Comparison of ENCODE assay signal across 31 cellular contexts in the genomic region with DNA sequence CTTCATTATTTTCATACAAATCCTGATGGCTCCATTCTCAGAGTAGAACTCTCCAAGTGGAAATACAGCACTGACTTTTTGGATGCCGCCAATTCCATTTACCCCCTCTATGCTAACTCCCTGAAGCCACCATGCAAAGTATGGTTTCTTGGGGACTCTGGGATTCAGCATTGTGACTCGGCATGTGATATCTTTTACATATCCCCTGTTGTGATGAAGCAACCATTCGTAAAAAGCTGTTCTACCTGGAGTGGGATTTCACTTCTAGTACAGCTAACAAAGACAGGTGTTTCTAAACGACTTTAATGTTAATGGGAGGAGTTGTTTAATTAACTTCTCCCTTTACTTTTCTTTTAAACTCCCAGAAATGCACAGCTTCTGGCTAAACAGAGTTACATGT.
"Had no signal": no experiment of that assay in that cellular context is flagged by ENCODE, and none has a peak within 500 bp of the region (broad histone marks: within the 10 kb centered on the region; RNA-seq: fewer than 3 reads in every experiment).

No MANE protein-coding gene starts in this region.

- FAIRE-seq: islet of Langerhans, kidney had no signal

- H3K79me2 ChIP-seq: parathyroid adenoma had no signal

- H3K9me3 Mint-ChIP-seq: mesothelial cell of epicardium, nephron progenitor cell, neural progenitor cell had no signal

- H3K4me2 ChIP-seq: neural progenitor cell, smooth muscle cell had no signal

- H2AFZ ChIP-seq: neural progenitor cell, parathyroid adenoma had no signal

- H3K9ac ChIP-seq: neural progenitor cell, parathyroid adenoma had no signal

- H3K36me3 ChIP-seq: left lung, lower lobe of right lung, neural progenitor cell, neutrophil, right atrium auricular region, right lobe of liver, stomach, thyroid gland, transverse colon, upper lobe of left lung, vagina had no signal

- H3K4me1 ChIP-seq: left lung, lower lobe of right lung, parathyroid adenoma, right atrium auricular region, right lobe of liver, stomach, testis, thyroid gland, transverse colon, upper lobe of left lung, vagina had no signal

- ATAC-seq: left colon; left lung; lower lobe of right lung; natural killer cell; right lobe of liver; stimulated activated naive B cell treated with anti-CD40 and anti-IgM and Interleukin-4, amounts not matched to agents 10 μg/mL and 1 μg/mL and 100 μg/mL, for 72 hours; stimulated activated naive CD8-positive, alpha-beta T cell treated with anti-CD3 and anti-CD28 coated beads, Interleukin-15, Interleukin-2, amounts not matched to agents 100 U/mL and 50 U/mL, for 24 hours had no signal

- H3K4me1 Mint-ChIP-seq: immature natural killer cell; mesothelial cell of epicardium; naive B cell; natural killer cell; neural progenitor cell; stimulated activated naive B cell treated with anti-CD40 and anti-IgM and Interleukin-4, amounts not matched to agents 10 μg/mL and 1 μg/mL and 100 μg/mL, for 72 hours had no signal

- H3K27me3 ChIP-seq: left lung, neural progenitor cell, neutrophil, right atrium auricular region, right lobe of liver, stomach, testis, thyroid gland, transverse colon, upper lobe of left lung, vagina had no signal

- H3K36me3 Mint-ChIP-seq: immature natural killer cell; mesothelial cell of epicardium; naive B cell; natural killer cell; neural progenitor cell; stimulated activated naive B cell treated with anti-CD40 and anti-IgM and Interleukin-4, amounts not matched to agents 10 μg/mL and 1 μg/mL and 100 μg/mL, for 72 hours had no signal

- H3K27ac ChIP-seq: left lung, lower lobe of right lung, neural progenitor cell, neutrophil, parathyroid adenoma, right atrium auricular region, right lobe of liver, stomach, testis, thyroid gland, transverse colon, upper lobe of left lung, vagina had no signal

- H3K4me3 ChIP-seq: left lung, lower lobe of right lung, neural progenitor cell, right atrium auricular region, right lobe of liver, smooth muscle cell, stomach, testis, thyroid gland, transverse colon, upper lobe of left lung, vagina had no signal

- H3K9me3 ChIP-seq: lower lobe of right lung, neutrophil, right atrium auricular region, right lobe of liver, stomach, testis, thyroid gland, transverse colon, upper lobe of left lung, vagina had no signal

- H3K27ac Mint-ChIP-seq: immature natural killer cell; mesothelial cell of epicardium; naive B cell; natural killer cell; nephron progenitor cell; neural progenitor cell; stimulated activated naive B cell treated with anti-CD40 and anti-IgM and Interleukin-4, amounts not matched to agents 10 μg/mL and 1 μg/mL and 100 μg/mL, for 72 hours had no signal

- DNase-seq: hypothalamus; immature natural killer cell; kidney; left colon; left lung; lower lobe of right lung; mammary epithelial cell; mesenchymal stem cell; naive B cell; natural killer cell; nephron progenitor cell; occipital lobe; right lobe of liver; stimulated activated CD4-positive, alpha-beta T cell treated with anti-CD3 and anti-CD28 coated beads, Interleukin-1b, Interleukin-23, amount 100 ng/mL, for 48 hours; stimulated activated CD4-positive, alpha-beta T cell treated with anti-CD3 and anti-CD28 coated beads, Interleukin-2, amount 100 ng/mL, for 48 hours; stimulated activated CD4-positive, alpha-beta T cell treated with anti-CD3 and anti-CD28 coated beads, Interleukin-4, amount 100 ng/mL, for 4 hours; stimulated activated naive B cell treated with anti-CD40 and anti-IgM and Interleukin-4, amounts not matched to agents 10 μg/mL and 1 μg/mL and 100 μg/mL, for 72 hours; stimulated activated naive CD8-positive, alpha-beta T cell treated with anti-CD3 and anti-CD28 coated beads, Interleukin-15, Interleukin-2, amounts not matched to agents 100 U/mL and 50 U/mL, for 24 hours; stomach; testis; thyroid gland; transverse colon; upper lobe of left lung had no signal

- H3K27me3 Mint-ChIP-seq: stimulated activated naive B cell treated with anti-CD40 and anti-IgM and Interleukin-4, amounts not matched to agents 10 μg/mL and 1 μg/mL and 100 μg/mL, for 72 hours had no signal

- H3K4me3 Mint-ChIP-seq: immature natural killer cell; mesothelial cell of epicardium; naive B cell; natural killer cell; nephron progenitor cell; neural progenitor cell; stimulated activated naive B cell treated with anti-CD40 and anti-IgM and Interleukin-4, amounts not matched to agents 10 μg/mL and 1 μg/mL and 100 μg/mL, for 72 hours had no signal
